ENCODE assay signal across 8 cellular contexts in genomic region chr17:32111141-32111771, GRCh38. TPM values are rescaled to one million over a fixed set of nuclear protein-coding genes. Genes with fewer than 3 reads are reported as not detected.
DNase-seq lines count a peak whose midpoint lies in the region; ATAC-seq and TF ChIP-seq lines count a peak whose summit lies in the region.

No MANE protein-coding gene starts in this region.

- H3K4me1 ChIP-seq in KMS-11 (ENCODE audit: low read depth, poor library complexity, severe bottlenecking) (no peaks in the 10 kb centered on the region), osteoblast (ENCODE audit: insufficient read depth, low read length) (peaks cover 8% of the 10 kb centered on the region), MM.1S (ENCODE audit: low read length) (no peaks in the 10 kb centered on the region), lower lobe of right lung (peaks cover 9% of the 10 kb centered on the region)

- ATAC-seq in HG03457 (IDR thresholded peaks at IDR 0.05; ENCODE audit: unreplicated experiment) (no peak), lower lobe of right lung (no peak)

- H3K27ac ChIP-seq in KMS-11 (no peak overlapping the region), osteoblast (ENCODE audit: low read depth, low read length) (no peak overlapping the region), MM.1S (ENCODE audit: low read length) (no peak overlapping the region), lower lobe of right lung (no peak overlapping the region)

- TF ChIP-seq CTCF in KMS-11 (conservative IDR thresholded peaks at IDR 0.05; ENCODE audit: low read depth, low read length) (0 out of 2 replicates have a peak, but pooled peaks have one; percentile 14), WI38 (IDR thresholded peaks at IDR 0.05; ENCODE audit: low read depth, low read length) (0 out of 2 replicates have a peak, but pooled peaks have one; percentile 9), epithelial cell of proximal tubule (conservative IDR thresholded peaks at IDR 0.05; ENCODE audit: low read depth, low read length) (peak; percentile 32), osteoblast (IDR thresholded peaks at IDR 0.05; ENCODE audit: extremely low read depth, low read depth, low read length) (peak; percentile 40), MM.1S (IDR thresholded peaks at IDR 0.05; ENCODE audit: low read length) (no peak; the same call in 1 of the 2 replicates), lower lobe of right lung (IDR thresholded peaks at IDR 0.05) (no peak)

- H3K27me3 ChIP-seq in KMS-11 (ENCODE audit: insufficient read depth, low read depth) (no peaks in the 10 kb centered on the region), osteoblast (ENCODE audit: insufficient read depth, low read length) (no peaks in the 10 kb centered on the region), MM.1S (replicated peaks; ENCODE audit: insufficient read depth, low read length) (no peaks in the 10 kb centered on the region), lower lobe of right lung (ENCODE audit: low read depth) (no peaks in the 10 kb centered on the region)

- H3K4me3 ChIP-seq in KMS-11 (IDR thresholded peaks at IDR 0.05; ENCODE audit: insufficient read depth, low read depth, low read length) (no peak overlapping the region), WI38 (ENCODE audit: low read depth, low read length) (no peak overlapping the region), epithelial cell of proximal tubule (ENCODE audit: low read depth, low read length) (no peak overlapping the region), osteoblast (ENCODE audit: insufficient read depth, low read length) (peak overlapping the region; percentile 47), MM.1S (ENCODE audit: low read length) (no peak overlapping the region), lower lobe of right lung (no peak overlapping the region)

- H3K9ac ChIP-seq in KMS-11 (no peak overlapping the region), MM.1S (ENCODE audit: low read length) (no peak overlapping the region)

- no peaks in the 10 kb centered on the region for H4K20me1 ChIP-seq in KMS-11 (ENCODE audit: insufficient read depth)
- no peaks in the 10 kb centered on the region for H4K20me1 ChIP-seq in osteoblast (ENCODE audit: insufficient read depth, low read length)
- H4K20me1 ChIP-seq in MM.1S (ENCODE audit: insufficient read depth, low read length), result no peaks in the 10 kb centered on the region

- peak; percentile 35 for DNase-seq in COR-L47 (lab: John Stamatoyannopoulos, UW)
- no peak for DNase-seq in epithelial cell of proximal tubule (ENCODE audit: low read depth)
- peak; percentile 80 for DNase-seq in osteoblast (ENCODE audit: insufficient read length, low spot score, missing footprints)
- DNase-seq in MM.1S, result no peak
- no peak for DNase-seq in lower lobe of right lung

- no peaks in the 10 kb centered on the region for H3F3A ChIP-seq in MM.1S (ENCODE audit: insufficient read depth, low read length)

- intact Hi-C loops in lower lobe of right lung (cut with DNase I), result no loop called here

- no peak overlapping the region for H2AFZ ChIP-seq in KMS-11 (ENCODE audit: low read depth)
- peak overlapping the region; percentile 2 for H2AFZ ChIP-seq in osteoblast (ENCODE audit: low read length)
- H2AFZ ChIP-seq in MM.1S (ENCODE audit: low read length), result no peak overlapping the region

- H3K4me2 ChIP-seq in KMS-11 (no peak overlapping the region), osteoblast (ENCODE audit: insufficient read depth, low read length) (peak overlapping the region; percentile 68), MM.1S (ENCODE audit: low read depth, low read length) (no peak overlapping the region)

- H3K36me3 ChIP-seq in KMS-11 (ENCODE audit: insufficient read depth) (no peaks in the 10 kb centered on the region), osteoblast (ENCODE audit: insufficient read depth, low read length) (no peaks in the 10 kb centered on the region), MM.1S (replicated peaks; ENCODE audit: insufficient read depth, low read length) (no peaks in the 10 kb centered on the region), lower lobe of right lung (no peaks in the 10 kb centered on the region)

- H3K9me3 ChIP-seq in osteoblast (ENCODE audit: low read depth, low read length), result no peaks in the 10 kb centered on the region
- no peaks in the 10 kb centered on the region for H3K9me3 ChIP-seq in MM.1S (replicated peaks; ENCODE audit: insufficient read depth, low read length)
- no peaks in the 10 kb centered on the region for H3K9me3 ChIP-seq in lower lobe of right lung

- H3K79me2 ChIP-seq in KMS-11 (ENCODE audit: insufficient read depth, low read depth) (no peaks in the 10 kb centered on the region), osteoblast (ENCODE audit: insufficient read depth, low read length) (no peaks in the 10 kb centered on the region), MM.1S (ENCODE audit: low read length) (no peaks in the 10 kb centered on the region)

- H3K9me2 ChIP-seq in MM.1S (replicated peaks; ENCODE audit: insufficient read depth, low read length), result no peaks in the 10 kb centered on the region

RNA-seq across cellular contexts. Expression of gene RHOT1, which starts 31.0 kb away (rescaled TPM):
- total RNA-seq in epithelial cell of proximal tubule (21.9 and 24.4 TPM in 2 replicates), osteoblast (46.0 and 47.0 TPM in 2 replicates), lower lobe of right lung (48.6 TPM)

Comparison
In these comparisons a context has a peak if more than half of its experiments do, and no peak if none do; other contexts are left out.
1. DNase-seq: peak in COR-L47 (single experiment) and osteoblast (single experiment); none in epithelial cell of proximal tubule (single experiment), MM.1S (single experiment) and lower lobe of right lung (single experiment).
2. CTCF ChIP-seq: peak in KMS-11 (single experiment), WI38 (single experiment), epithelial cell of proximal tubule (single experiment) and osteoblast (single experiment); none in MM.1S (single experiment) and lower lobe of right lung (single experiment).